ENCODE assay signal across 1 cellular context in the genomic region with DNA sequence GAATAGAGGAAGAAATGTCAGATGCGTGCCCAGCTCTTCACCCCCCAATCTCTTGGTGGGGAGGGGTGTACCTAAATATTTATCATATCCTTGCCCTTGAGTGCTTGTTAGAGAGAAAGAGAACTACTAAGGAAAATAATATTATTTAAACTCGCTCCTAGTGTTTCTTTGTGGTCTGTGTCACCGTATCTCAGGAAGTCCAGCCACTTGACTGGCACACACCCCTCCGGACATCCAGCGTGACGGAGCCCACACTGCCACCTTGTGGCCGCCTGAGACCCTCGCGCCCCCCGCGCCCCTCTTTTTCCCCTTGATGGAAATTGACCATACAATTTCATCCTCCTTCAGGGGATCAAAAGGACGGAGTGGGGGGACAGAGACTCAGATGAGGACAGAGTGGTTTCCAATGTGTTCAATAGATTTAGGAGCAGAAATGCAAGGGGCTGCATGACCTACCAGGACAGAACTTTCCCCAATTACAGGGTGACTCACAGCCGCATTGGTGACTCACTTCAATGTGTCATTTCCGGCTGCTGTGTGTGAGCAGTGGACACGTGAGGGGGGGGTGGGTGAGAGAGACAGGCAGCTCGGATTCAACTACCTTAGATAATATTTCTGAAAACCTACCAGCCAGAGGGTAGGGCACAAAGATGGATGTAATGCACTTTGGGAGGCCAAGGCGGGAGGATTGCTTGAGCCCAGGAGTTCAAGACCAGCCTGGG.
TF ChIP-seq lines count a peak whose summit lies in the region.

No MANE protein-coding gene starts in this region.

TF ChIP-seq in GM12878, 131 proteins besides CTCF, POLR2A, EP300 and RAD21 (continued from another document and continues in another):
- TF ChIP-seq, protein P1, sequence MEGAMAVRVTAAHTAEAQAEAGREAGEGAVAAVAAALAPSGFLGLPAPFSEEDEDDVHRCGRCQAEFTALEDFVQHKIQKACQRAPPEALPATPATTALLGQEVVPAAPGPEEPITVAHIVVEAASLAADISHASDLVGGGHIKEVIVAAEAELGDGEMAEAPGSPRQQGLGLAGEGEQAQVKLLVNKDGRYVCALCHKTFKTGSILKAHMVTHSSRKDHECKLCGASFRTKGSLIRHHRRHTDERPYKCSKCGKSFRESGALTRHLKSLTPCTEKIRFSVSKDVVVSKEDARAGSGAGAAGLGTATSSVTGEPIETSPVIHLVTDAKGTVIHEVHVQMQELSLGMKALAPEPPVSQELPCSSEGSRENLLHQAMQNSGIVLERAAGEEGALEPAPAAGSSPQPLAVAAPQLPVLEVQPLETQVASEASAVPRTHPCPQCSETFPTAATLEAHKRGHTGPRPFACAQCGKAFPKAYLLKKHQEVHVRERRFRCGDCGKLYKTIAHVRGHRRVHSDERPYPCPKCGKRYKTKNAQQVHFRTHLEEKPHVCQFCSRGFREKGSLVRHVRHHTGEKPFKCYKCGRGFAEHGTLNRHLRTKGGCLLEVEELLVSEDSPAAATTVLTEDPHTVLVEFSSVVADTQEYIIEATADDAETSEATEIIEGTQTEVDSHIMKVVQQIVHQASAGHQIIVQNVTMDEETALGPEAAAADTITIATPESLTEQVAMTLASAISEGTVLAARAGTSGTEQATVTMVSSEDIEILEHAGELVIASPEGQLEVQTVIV (IDR thresholded peaks at IDR 0.05; ENCODE audit: borderline replicate concordance, partially characterized antibody) = no peak
- TF ChIP-seq CBX3 (IDR thresholded peaks at IDR 0.05; ENCODE audit: borderline replicate concordance, low read depth) = no peak
- TF ChIP-seq WRNIP1 (IDR thresholded peaks at IDR 0.05; ENCODE audit: borderline replicate concordance, low read depth, low read length) = no peak
- TF ChIP-seq BRCA1 (IDR thresholded peaks at IDR 0.05; ENCODE audit: low read depth, low read length) = no peak
- TF ChIP-seq MYC (IDR thresholded peaks at IDR 0.05; ENCODE audit: insufficient read depth, insufficient read length, insufficient replicate concordance, low read length, severe bottlenecking) = no peak
- TF ChIP-seq SMARCA5 (IDR thresholded peaks at IDR 0.05) = no peak
- TF ChIP-seq SRF (IDR thresholded peaks at IDR 0.05; ENCODE audit: low read depth in 2 of 2, low read length in 2 of 2) = no peak
- TF ChIP-seq, protein P2, sequence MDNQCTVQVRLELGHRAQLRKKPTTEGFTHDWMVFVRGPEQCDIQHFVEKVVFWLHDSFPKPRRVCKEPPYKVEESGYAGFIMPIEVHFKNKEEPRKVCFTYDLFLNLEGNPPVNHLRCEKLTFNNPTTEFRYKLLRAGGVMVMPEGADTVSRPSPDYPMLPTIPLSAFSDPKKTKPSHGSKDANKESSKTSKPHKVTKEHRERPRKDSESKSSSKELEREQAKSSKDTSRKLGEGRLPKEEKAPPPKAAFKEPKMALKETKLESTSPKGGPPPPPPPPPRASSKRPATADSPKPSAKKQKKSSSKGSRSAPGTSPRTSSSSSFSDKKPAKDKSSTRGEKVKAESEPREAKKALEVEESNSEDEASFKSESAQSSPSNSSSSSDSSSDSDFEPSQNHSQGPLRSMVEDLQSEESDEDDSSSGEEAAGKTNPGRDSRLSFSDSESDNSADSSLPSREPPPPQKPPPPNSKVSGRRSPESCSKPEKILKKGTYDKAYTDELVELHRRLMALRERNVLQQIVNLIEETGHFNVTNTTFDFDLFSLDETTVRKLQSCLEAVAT (IDR thresholded peaks at IDR 0.05) = peak; percentile 59; the same call in 1 of the 2 replicates
- no peak for TF ChIP-seq CEBPB (IDR thresholded peaks at IDR 0.05; ENCODE audit: borderline replicate concordance in 1 of 2, low read depth in 2 of 2, low read length in 2 of 2)
- TF ChIP-seq IRF4 (IDR thresholded peaks at IDR 0.05; ENCODE audit: low read depth, low read length) = no peak
- TF ChIP-seq IKZF2 (IDR thresholded peaks at IDR 0.05) = peak; percentile 21 to 46; a peak in 2 of 4 replicates
- peak; percentile 60; the same call in 1 of the 2 replicates for TF ChIP-seq RUNX3 (IDR thresholded peaks at IDR 0.05; ENCODE audit: low read length)
- TF ChIP-seq RAD51 (IDR thresholded peaks at IDR 0.05) = peak; percentile 90
- peak; percentile 89 for TF ChIP-seq CREM (IDR thresholded peaks at IDR 0.05; ENCODE audit: low read depth)
- TF ChIP-seq, protein P3, sequence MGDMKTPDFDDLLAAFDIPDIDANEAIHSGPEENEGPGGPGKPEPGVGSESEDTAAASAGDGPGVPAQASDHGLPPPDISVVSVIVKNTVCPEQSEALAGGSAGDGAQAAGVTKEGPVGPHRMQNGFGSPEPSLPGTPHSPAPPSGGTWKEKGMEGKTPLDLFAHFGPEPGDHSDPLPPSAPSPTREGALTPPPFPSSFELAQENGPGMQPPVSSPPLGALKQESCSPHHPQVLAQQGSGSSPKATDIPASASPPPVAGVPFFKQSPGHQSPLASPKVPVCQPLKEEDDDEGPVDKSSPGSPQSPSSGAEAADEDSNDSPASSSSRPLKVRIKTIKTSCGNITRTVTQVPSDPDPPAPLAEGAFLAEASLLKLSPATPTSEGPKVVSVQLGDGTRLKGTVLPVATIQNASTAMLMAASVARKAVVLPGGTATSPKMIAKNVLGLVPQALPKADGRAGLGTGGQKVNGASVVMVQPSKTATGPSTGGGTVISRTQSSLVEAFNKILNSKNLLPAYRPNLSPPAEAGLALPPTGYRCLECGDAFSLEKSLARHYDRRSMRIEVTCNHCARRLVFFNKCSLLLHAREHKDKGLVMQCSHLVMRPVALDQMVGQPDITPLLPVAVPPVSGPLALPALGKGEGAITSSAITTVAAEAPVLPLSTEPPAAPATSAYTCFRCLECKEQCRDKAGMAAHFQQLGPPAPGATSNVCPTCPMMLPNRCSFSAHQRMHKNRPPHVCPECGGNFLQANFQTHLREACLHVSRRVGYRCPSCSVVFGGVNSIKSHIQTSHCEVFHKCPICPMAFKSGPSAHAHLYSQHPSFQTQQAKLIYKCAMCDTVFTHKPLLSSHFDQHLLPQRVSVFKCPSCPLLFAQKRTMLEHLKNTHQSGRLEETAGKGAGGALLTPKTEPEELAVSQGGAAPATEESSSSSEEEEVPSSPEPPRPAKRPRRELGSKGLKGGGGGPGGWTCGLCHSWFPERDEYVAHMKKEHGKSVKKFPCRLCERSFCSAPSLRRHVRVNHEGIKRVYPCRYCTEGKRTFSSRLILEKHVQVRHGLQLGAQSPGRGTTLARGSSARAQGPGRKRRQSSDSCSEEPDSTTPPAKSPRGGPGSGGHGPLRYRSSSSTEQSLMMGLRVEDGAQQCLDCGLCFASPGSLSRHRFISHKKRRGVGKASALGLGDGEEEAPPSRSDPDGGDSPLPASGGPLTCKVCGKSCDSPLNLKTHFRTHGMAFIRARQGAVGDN (IDR thresholded peaks at IDR 0.05) = peak; percentile 41; the same call in 1 of the 2 replicates
- peak in 1 of 2 experiments; percentile 66; a peak in 2 of 4 replicates for TF ChIP-seq ETV6 (conservative IDR thresholded peaks at IDR 0.05 in 1 of 2, IDR thresholded peaks at IDR 0.05 in 1 of 2; ENCODE audit: borderline replicate concordance in 1 of 2, low read depth in 1 of 2)
- no peak for TF ChIP-seq POLR2AphosphoS2 (IDR thresholded peaks at IDR 0.05; ENCODE audit: low read depth, low read length)
- TF ChIP-seq, protein P4, sequence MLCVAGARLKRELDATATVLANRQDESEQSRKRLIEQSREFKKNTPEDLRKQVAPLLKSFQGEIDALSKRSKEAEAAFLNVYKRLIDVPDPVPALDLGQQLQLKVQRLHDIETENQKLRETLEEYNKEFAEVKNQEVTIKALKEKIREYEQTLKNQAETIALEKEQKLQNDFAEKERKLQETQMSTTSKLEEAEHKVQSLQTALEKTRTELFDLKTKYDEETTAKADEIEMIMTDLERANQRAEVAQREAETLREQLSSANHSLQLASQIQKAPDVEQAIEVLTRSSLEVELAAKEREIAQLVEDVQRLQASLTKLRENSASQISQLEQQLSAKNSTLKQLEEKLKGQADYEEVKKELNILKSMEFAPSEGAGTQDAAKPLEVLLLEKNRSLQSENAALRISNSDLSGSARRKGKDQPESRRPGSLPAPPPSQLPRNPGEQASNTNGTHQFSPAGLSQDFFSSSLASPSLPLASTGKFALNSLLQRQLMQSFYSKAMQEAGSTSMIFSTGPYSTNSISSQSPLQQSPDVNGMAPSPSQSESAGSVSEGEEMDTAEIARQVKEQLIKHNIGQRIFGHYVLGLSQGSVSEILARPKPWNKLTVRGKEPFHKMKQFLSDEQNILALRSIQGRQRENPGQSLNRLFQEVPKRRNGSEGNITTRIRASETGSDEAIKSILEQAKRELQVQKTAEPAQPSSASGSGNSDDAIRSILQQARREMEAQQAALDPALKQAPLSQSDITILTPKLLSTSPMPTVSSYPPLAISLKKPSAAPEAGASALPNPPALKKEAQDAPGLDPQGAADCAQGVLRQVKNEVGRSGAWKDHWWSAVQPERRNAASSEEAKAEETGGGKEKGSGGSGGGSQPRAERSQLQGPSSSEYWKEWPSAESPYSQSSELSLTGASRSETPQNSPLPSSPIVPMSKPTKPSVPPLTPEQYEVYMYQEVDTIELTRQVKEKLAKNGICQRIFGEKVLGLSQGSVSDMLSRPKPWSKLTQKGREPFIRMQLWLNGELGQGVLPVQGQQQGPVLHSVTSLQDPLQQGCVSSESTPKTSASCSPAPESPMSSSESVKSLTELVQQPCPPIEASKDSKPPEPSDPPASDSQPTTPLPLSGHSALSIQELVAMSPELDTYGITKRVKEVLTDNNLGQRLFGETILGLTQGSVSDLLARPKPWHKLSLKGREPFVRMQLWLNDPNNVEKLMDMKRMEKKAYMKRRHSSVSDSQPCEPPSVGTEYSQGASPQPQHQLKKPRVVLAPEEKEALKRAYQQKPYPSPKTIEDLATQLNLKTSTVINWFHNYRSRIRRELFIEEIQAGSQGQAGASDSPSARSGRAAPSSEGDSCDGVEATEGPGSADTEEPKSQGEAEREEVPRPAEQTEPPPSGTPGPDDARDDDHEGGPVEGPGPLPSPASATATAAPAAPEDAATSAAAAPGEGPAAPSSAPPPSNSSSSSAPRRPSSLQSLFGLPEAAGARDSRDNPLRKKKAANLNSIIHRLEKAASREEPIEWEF (IDR thresholded peaks at IDR 0.05; ENCODE audit: insufficient replicate concordance, low read depth, low read length) = no peak
- no peak for TF ChIP-seq ZSCAN29 (IDR thresholded peaks at IDR 0.05)
- TF ChIP-seq NBN (IDR thresholded peaks at IDR 0.05) = peak; percentile 77
- peak; percentile 68 for TF ChIP-seq PKNOX1 (IDR thresholded peaks at IDR 0.05)
- TF ChIP-seq, protein P5, sequence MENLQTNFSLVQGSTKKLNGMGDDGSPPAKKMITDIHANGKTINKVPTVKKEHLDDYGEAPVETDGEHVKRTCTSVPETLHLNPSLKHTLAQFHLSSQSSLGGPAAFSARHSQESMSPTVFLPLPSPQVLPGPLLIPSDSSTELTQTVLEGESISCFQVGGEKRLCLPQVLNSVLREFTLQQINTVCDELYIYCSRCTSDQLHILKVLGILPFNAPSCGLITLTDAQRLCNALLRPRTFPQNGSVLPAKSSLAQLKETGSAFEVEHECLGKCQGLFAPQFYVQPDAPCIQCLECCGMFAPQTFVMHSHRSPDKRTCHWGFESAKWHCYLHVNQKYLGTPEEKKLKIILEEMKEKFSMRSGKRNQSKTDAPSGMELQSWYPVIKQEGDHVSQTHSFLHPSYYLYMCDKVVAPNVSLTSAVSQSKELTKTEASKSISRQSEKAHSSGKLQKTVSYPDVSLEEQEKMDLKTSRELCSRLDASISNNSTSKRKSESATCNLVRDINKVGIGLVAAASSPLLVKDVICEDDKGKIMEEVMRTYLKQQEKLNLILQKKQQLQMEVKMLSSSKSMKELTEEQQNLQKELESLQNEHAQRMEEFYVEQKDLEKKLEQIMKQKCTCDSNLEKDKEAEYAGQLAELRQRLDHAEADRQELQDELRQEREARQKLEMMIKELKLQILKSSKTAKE (IDR thresholded peaks at IDR 0.05; ENCODE audit: low read depth, poor library complexity, severe bottlenecking) = peak; percentile 29
- peak; percentile 88 for TF ChIP-seq CREB1 (IDR thresholded peaks at IDR 0.05; ENCODE audit: low read depth)
- no peak for TF ChIP-seq NFXL1 (IDR thresholded peaks at IDR 0.05; ENCODE audit: borderline replicate concordance)
- no peak for TF ChIP-seq BMI1 (IDR thresholded peaks at IDR 0.05; ENCODE audit: borderline replicate concordance)
- no peak for TF ChIP-seq RCOR1 (conservative IDR thresholded peaks at IDR 0.05; ENCODE audit: low read depth, low read length)
- TF ChIP-seq IRF5 (IDR thresholded peaks at IDR 0.05; ENCODE audit: borderline replicate concordance) = no peak
- TF ChIP-seq MTA3 (IDR thresholded peaks at IDR 0.05; ENCODE audit: borderline replicate concordance, low read length) = no peak
- TF ChIP-seq JUND (IDR thresholded peaks at IDR 0.05; ENCODE audit: low read depth, low read length) = peak; percentile 78; the same call in 1 of the 2 replicates
- peak; percentile 53 for TF ChIP-seq SP1 (IDR thresholded peaks at IDR 0.05; ENCODE audit: low read depth, low read length)
- TF ChIP-seq NR2C2 (IDR thresholded peaks at IDR 0.05; ENCODE audit: borderline replicate concordance, control insufficient read depth, insufficient read length, low read depth) = no peak
- 0 out of 2 replicates have a peak, but pooled peaks have one; percentile 40 for TF ChIP-seq GATAD2B (conservative IDR thresholded peaks at IDR 0.05; ENCODE audit: low read depth)
- peak; percentile 87 for TF ChIP-seq JUNB (IDR thresholded peaks at IDR 0.05)
